ENCODE assay signal across 8 cellular contexts in genomic region chr1:6347641-6348487, GRCh38. TPM values are rescaled to one million over a fixed set of nuclear protein-coding genes. Genes with fewer than 3 reads are reported as not detected.
DNase-seq lines count a peak whose midpoint lies in the region; ATAC-seq, FAIRE-seq and TF ChIP-seq lines count a peak whose summit lies in the region.

No MANE protein-coding gene starts in this region.

- ATAC-seq in HG03520 (IDR thresholded peaks at IDR 0.05; ENCODE audit: unreplicated experiment) (no peak), GM21381 (IDR thresholded peaks at IDR 0.05; ENCODE audit: unreplicated experiment) (no peak)

- DNase-seq in Karpas-422 (peak; percentile 83), H1 (ENCODE audit: low read depth in 1 of 2, low spot score in 2 of 2) (peak in 1 of 2 experiments; percentile 77), neural crest cell (ENCODE audit: low read depth, low spot score) (peak; percentile 42), kidney glomerular epithelial cell (lab: John Stamatoyannopoulos, UW) (no peak)
- peak; percentile 72 for DNase-seq in activated CD4-positive, alpha-beta memory T cell treated with anti-CD3 and anti-CD28 coated beads for 36 hours

- H3K9me3 ChIP-seq in DOHH2 (ENCODE audit: control insufficient read depth, insufficient read depth, low read length) (no peaks in the 10 kb centered on the region), Karpas-422 (ENCODE audit: low read length) (no peaks in the 10 kb centered on the region), H1 (ENCODE audit: insufficient read depth in 2 of 2, low read depth in 1 of 2, low read length in 1 of 2) (no peaks in the 10 kb centered on the region)

- CTCF ChIA-PET in activated CD4-positive, alpha-beta memory T cell treated with anti-CD3 and anti-CD28 coated beads for 36 hours (lab: Charles Lee), result interaction anchor here (0.6 to 4.3 kb wide), 19 partner anchors 10 to 141 kb away, joined by 3 to 65 read pairs (median 5); partner anchors contain the start of gene ACOT7
- CTCF ChIA-PET in H1 (lab: Charles Lee; ENCODE audit: partially characterized antibody), result interaction anchor here (0.7 to 34.3 kb wide), 27 partner anchors 9 to 265 kb away, joined by 3 to 1769 read pairs (median 5); partner anchors contain the start of genes ACOT7, HES2, ICMT and PLEKHG5

- H3K4me2 ChIP-seq in DOHH2 (ENCODE audit: low read length), result no peak overlapping the region
- H3K4me2 ChIP-seq in Karpas-422 (ENCODE audit: low read depth, low read length, poor library complexity, severe bottlenecking), result no peak overlapping the region
- no peak overlapping the region for H3K4me2 ChIP-seq in H1 (ENCODE audit: insufficient read depth in 1 of 2, low read depth in 2 of 2, low read length in 2 of 2)

- WGBS in H1 (ENCODE audit: extremely low coverage in 1 of 2, insufficient coverage in 1 of 2, insufficient read length in 1 of 2, insufficient replicate concordance in 2 of 2, low coverage in 1 of 2, low lambda C conversion rate in 2 of 2, missing lambda C conversion rate in 1 of 2), 2 experiments, result 78% methylated on average over 14 of the region's 15 CpGs; no CpG with 5 or more reads in 1 of the 2 experiments

- POLR2A ChIA-PET in activated CD4-positive, alpha-beta memory T cell treated with anti-CD3 and anti-CD28 coated beads for 36 hours (lab: Charles Lee), result interaction anchor here (1.2 to 1.4 kb wide), 2 partner anchors 11 to 46 kb away, joined by 4 to 5 read pairs; partner anchors contain the start of gene ACOT7
- POLR2A ChIA-PET in H1 (lab: Charles Lee; ENCODE audit: partially characterized antibody), result interaction anchor here (0.7 to 1.9 kb wide), 7 partner anchors 37 to 113 kb away, joined by 3 to 8 read pairs (median 4); partner anchors contain the start of gene ACOT7

- intact Hi-C loops in activated CD4-positive, alpha-beta memory T cell treated with anti-CD3 and anti-CD28 coated beads for 36 hours (cut with micrococcal nuclease), result loop anchor here (1.0 kb wide), 3 partner anchors 11 to 56 kb away; partner anchors contain the start of gene ACOT7

- H4K20me1 ChIP-seq in DOHH2 (ENCODE audit: control insufficient read depth, insufficient read depth, low read depth, low read length) (peaks cover 7% of the 10 kb centered on the region; the same call in 1 of the 2 replicates), Karpas-422 (ENCODE audit: insufficient read depth, low read depth, low read length) (no peaks in the 10 kb centered on the region), H1 (replicated peaks in 1 of 2; ENCODE audit: control insufficient read depth in 1 of 2, insufficient read depth in 2 of 2, low read length in 2 of 2) (peaks cover 15 to 32% of the 10 kb centered on the region in 2 experiments)

- 0 out of 2 replicates have a peak overlapping the region, but pooled peaks have one; percentile 30 for H2AK5ac ChIP-seq in H1 (ENCODE audit: low read depth, low read length)

- 0 out of 2 replicates have a peak overlapping the region, but pooled peaks have one; percentile 34 for H2BK15ac ChIP-seq in H1 (ENCODE audit: low read length)

- TF ChIP-seq CTCF in DOHH2 (IDR thresholded peaks at IDR 0.05; ENCODE audit: low read depth, low read length, poor library complexity, severe bottlenecking) (peak; percentile 90), H1 (IDR thresholded peaks at IDR 0.05; ENCODE audit: control extremely low read depth in 1 of 3, insufficient read depth in 1 of 3, low read depth in 1 of 3, low read length in 3 of 3) (peak in 2 of 3 experiments; percentile 90 to 91; a peak in 3 of 4 replicates), neural crest cell (conservative IDR thresholded peaks at IDR 0.05) (peak; percentile 72)

- FAIRE-seq in H1 (lab: Jason Lieb, UNC), result no peak

- H3K4me1 ChIP-seq in DOHH2 (ENCODE audit: control insufficient read depth, low read length) (no peaks in the 10 kb centered on the region), Karpas-422 (ENCODE audit: low read length) (peaks cover 2% of the 10 kb centered on the region), H1 (replicated peaks in 1 of 4; ENCODE audit: control insufficient read depth in 3 of 4, insufficient read depth in 4 of 4, low read length in 3 of 4) (peaks cover 0 to 8% (median 2%) of the 10 kb centered on the region in 4 experiments; a peak in 5 of 7 replicates)

- H4K91ac ChIP-seq in H1 (replicated peaks; ENCODE audit: insufficient read length, low read length), result peak overlapping the region; percentile 59

- H3K4me1 Mint-ChIP-seq in activated CD4-positive, alpha-beta memory T cell treated with anti-CD3 and anti-CD28 coated beads for 36 hours (ENCODE audit: low read depth), result peaks cover 20% of the 10 kb centered on the region
- peaks cover 16% of the 10 kb centered on the region for H3K4me1 Mint-ChIP-seq in neural crest cell

- H3K4me3 ChIP-seq in DOHH2 (ENCODE audit: low read length), result no peak overlapping the region
- H3K4me3 ChIP-seq in Karpas-422 (ENCODE audit: low read length), result no peak overlapping the region
- no peak overlapping the region for H3K4me3 ChIP-seq in H1 (ENCODE audit: extremely low read depth in 1 of 4, insufficient read depth in 2 of 4, low read depth in 3 of 4, low read length in 4 of 4)

- H2BK12ac ChIP-seq in H1 (ENCODE audit: low read depth, low read length), result peak overlapping the region; percentile 77; the same call in 1 of the 2 replicates

- peak overlapping the region; percentile 15 for H3K4ac ChIP-seq in H1 (replicated peaks; ENCODE audit: insufficient read length, low read depth, low read length)

- H4K5ac ChIP-seq in H1 (ENCODE audit: insufficient read length, low read depth, low read length), result no peak overlapping the region

- no peaks in the 10 kb centered on the region for H3K27me3 ChIP-seq in DOHH2 (ENCODE audit: control insufficient read depth, low read length)
- no peaks in the 10 kb centered on the region for H3K27me3 ChIP-seq in Karpas-422 (ENCODE audit: low read length)
- no peaks in the 10 kb centered on the region for H3K27me3 ChIP-seq in H1 (replicated peaks in 1 of 4; ENCODE audit: control insufficient read depth in 3 of 4, extremely low read depth in 1 of 4, insufficient read depth in 3 of 4, low read length in 3 of 4)

- H3K36me3 ChIP-seq in DOHH2 (ENCODE audit: control insufficient read depth, low read length) (no peaks in the 10 kb centered on the region), Karpas-422 (ENCODE audit: insufficient read depth, low read length) (no peaks in the 10 kb centered on the region), H1 (ENCODE audit: control insufficient read depth in 2 of 4, insufficient read depth in 4 of 4, low read length in 3 of 4) (no peaks in the 10 kb centered on the region)

- no peaks in the 10 kb centered on the region for H3K27me3 Mint-ChIP-seq in activated CD4-positive, alpha-beta memory T cell treated with anti-CD3 and anti-CD28 coated beads for 36 hours
- H3K27me3 Mint-ChIP-seq in neural crest cell (ENCODE audit: low read depth), result no peaks in the 10 kb centered on the region

- H3K4me3 Mint-ChIP-seq in activated CD4-positive, alpha-beta memory T cell treated with anti-CD3 and anti-CD28 coated beads for 36 hours, result no peak overlapping the region
- H3K4me3 Mint-ChIP-seq in neural crest cell, result peak overlapping the region; percentile 14

- peak; percentile 87 to 89 for TF ChIP-seq RAD21 in H1 (IDR thresholded peaks at IDR 0.05 in 1 of 2, conservative IDR thresholded peaks at IDR 0.05 in 1 of 2; ENCODE audit: low read depth in 2 of 2, low read length in 2 of 2)

- no peak overlapping the region for H2BK20ac ChIP-seq in H1 (ENCODE audit: low read length)

- H3K9me3 Mint-ChIP-seq in activated CD4-positive, alpha-beta memory T cell treated with anti-CD3 and anti-CD28 coated beads for 36 hours, result no peaks in the 10 kb centered on the region
- no peaks in the 10 kb centered on the region for H3K9me3 Mint-ChIP-seq in neural crest cell

- H2AFZ ChIP-seq in Karpas-422 (ENCODE audit: low read length) (no peak overlapping the region), H1 (ENCODE audit: low read length) (no peak overlapping the region)

- H3K27ac ChIP-seq in DOHH2 (ENCODE audit: low read depth, low read length), result no peak overlapping the region
- no peak overlapping the region for H3K27ac ChIP-seq in Karpas-422 (ENCODE audit: low read length)
- H3K27ac ChIP-seq in H1 (ENCODE audit: low read depth, low read length), result no peak overlapping the region

- no peaks in the 10 kb centered on the region for H3F3A ChIP-seq in DOHH2 (ENCODE audit: control insufficient read depth, insufficient read depth)

- peak overlapping the region; percentile 69; the same call in 1 of the 2 replicates for H2BK5ac ChIP-seq in H1 (ENCODE audit: low read depth, low read length)

- no peak overlapping the region for H3K9ac ChIP-seq in Karpas-422 (ENCODE audit: low read length)
- H3K9ac ChIP-seq in H1 (replicated peaks in 1 of 4; ENCODE audit: extremely low read depth in 1 of 4, low read depth in 3 of 4, low read length in 3 of 4), result no peak overlapping the region

- H3K79me1 ChIP-seq in H1 (ENCODE audit: low read depth, low read length), result 0 out of 2 replicates have a peak, but pooled peaks cover 8% of the 10 kb centered on the region

- H4K8ac ChIP-seq in H1 (ENCODE audit: extremely low read depth, insufficient read depth, low read length), result no peak overlapping the region

- H2BK120ac ChIP-seq in H1 (replicated peaks; ENCODE audit: low read depth, low read length), result no peak overlapping the region

- peak overlapping the region; percentile 67 for H3K27ac Mint-ChIP-seq in activated CD4-positive, alpha-beta memory T cell treated with anti-CD3 and anti-CD28 coated beads for 36 hours
- no peak overlapping the region for H3K27ac Mint-ChIP-seq in neural crest cell (ENCODE audit: unreplicated experiment)

- no peak for TF ChIP-seq EP300 in H1 (IDR thresholded peaks at IDR 0.05; ENCODE audit: borderline replicate concordance in 1 of 2, low read depth in 2 of 2, low read length in 2 of 2)

- no peaks in the 10 kb centered on the region for H3K9me2 ChIP-seq in DOHH2 (replicated peaks; ENCODE audit: control insufficient read depth, low read length)
- no peaks in the 10 kb centered on the region for H3K9me2 ChIP-seq in Karpas-422 (replicated peaks; ENCODE audit: insufficient read depth, low read length)

- H3K79me2 ChIP-seq in DOHH2 (ENCODE audit: control insufficient read depth, low read length) (peaks cover 7% of the 10 kb centered on the region; the same call in 1 of the 2 replicates), Karpas-422 (ENCODE audit: low read length) (peaks cover 12% of the 10 kb centered on the region), H1 (ENCODE audit: control insufficient read depth in 1 of 2, insufficient read depth in 2 of 2, low read length in 2 of 2) (peaks cover 0 to 15% of the 10 kb centered on the region in 2 experiments; a peak in 1 of 4 replicates)

- no peaks in the 10 kb centered on the region for H3K23me2 ChIP-seq in H1 (ENCODE audit: low read depth, low read length)

- no peak overlapping the region; the same call in 1 of the 2 replicates for H3K18ac ChIP-seq in H1 (ENCODE audit: extremely low read depth, low read length)

- H3K56ac ChIP-seq in H1 (replicated peaks; ENCODE audit: insufficient read length, low read depth, low read length), result no peak overlapping the region

- H3K23ac ChIP-seq in H1 (ENCODE audit: insufficient read length), result no peak overlapping the region

- no peak for TF ChIP-seq POLR2A in H1 (IDR thresholded peaks at IDR 0.05; ENCODE audit: control extremely low read depth in 1 of 2, low read depth in 2 of 2, low read length in 2 of 2)

- no peaks in the 10 kb centered on the region for H3K36me3 Mint-ChIP-seq in activated CD4-positive, alpha-beta memory T cell treated with anti-CD3 and anti-CD28 coated beads for 36 hours
- no peaks in the 10 kb centered on the region for H3K36me3 Mint-ChIP-seq in neural crest cell (ENCODE audit: low read depth)

- no peak overlapping the region for H3K14ac ChIP-seq in H1 (ENCODE audit: insufficient read length)

RNA-seq across cellular contexts. Expression of gene ACOT7, which starts 45.7 kb away (rescaled TPM):
- total RNA-seq in Karpas-422 (2014; rRNA removed; shearing (Covaris generic); ENCODE audit: low replicate concordance), result 11.8 and 25.9 TPM in 2 replicates
- 10 to 100 TPM; 93.8 to 94.6 TPM for total RNA-seq in activated CD4-positive, alpha-beta memory T cell treated with anti-CD3 and anti-CD28 coated beads for 36 hours
- 150 and 151 TPM in 2 replicates for total RNA-seq in H1 (2021; fragmentation: NEBNext Ultra II Directional; extraction: Animal tissue kit (Norgen Biotek cat#: 25700))
- polyA plus RNA-seq in H1 (2011; rRNA removed), result 214 and 263 TPM in 2 replicates
- 194 TPM for polyA plus RNA-seq in H1 (2011; cell fraction: cytosol; rRNA removed)
- polyA plus RNA-seq in H1 (2011; cell fraction: nucleus; rRNA removed), result 168 TPM
- polyA plus RNA-seq in H1 (2012, experiment 1 of 2), result 126 to 192 TPM (median 179 TPM) in 4 replicates
- polyA plus RNA-seq in H1 (2012, experiment 2 of 2), result 213 TPM
- polyA plus RNA-seq in H1 (2013, experiment 1 of 2), result 128 TPM
- 131 TPM for polyA plus RNA-seq in H1 (2013, experiment 2 of 2)
- 103 and 119 TPM in 2 replicates for polyA minus RNA-seq in H1 (2011; rRNA and poly(A)+ RNA removed)
- 58.6 TPM for polyA minus RNA-seq in H1 (2011; cell fraction: cytosol; rRNA and poly(A)+ RNA removed)
- 43.6 TPM for polyA minus RNA-seq in H1 (2011; cell fraction: nucleus; rRNA and poly(A)+ RNA removed)
- total RNA-seq in neural crest cell, result 107 and 110 TPM in 2 replicates
